8 cellular contexts compared by ENCODE assay signal in the genomic region with DNA sequence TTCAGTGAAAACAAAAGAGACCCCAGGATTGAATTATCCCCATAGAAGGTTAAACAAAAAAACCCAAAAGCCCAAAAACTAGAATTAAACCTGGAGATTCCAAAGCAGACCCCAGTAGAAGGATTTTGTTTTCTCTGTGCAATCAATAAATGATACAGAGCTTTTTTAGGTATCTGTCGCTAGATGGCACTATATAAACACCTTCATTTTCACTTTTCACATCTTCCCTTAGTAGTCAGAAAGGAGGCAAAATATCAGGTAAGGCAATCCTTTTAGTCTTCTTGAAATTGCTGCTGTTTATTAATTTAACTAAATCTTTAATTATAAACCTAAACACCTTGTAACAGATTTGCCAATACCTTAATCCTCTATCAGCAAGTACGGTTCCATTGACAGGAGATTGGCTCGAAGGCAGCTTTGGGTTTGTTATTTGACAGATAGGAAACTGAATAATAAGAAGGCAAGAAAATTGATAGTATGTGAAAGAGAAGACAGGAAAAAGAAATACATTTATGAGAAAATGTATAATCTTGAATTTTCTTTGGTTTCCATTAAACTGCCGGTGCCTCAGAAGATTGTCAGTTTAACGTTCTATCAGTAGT. TPM values are rescaled to one million over a fixed set of nuclear protein-coding genes. Genes with fewer than 3 reads are reported as not detected.
DNase-seq lines count a peak whose midpoint lies in the region; ATAC-seq and TF ChIP-seq lines count a peak whose summit lies in the region.

No MANE protein-coding gene starts in this region.

- no peaks in the 10 kb centered on the region for H3K4me1 ChIP-seq in CD4-positive, alpha-beta memory T cell (ENCODE audit: insufficient read depth, low read length)
- H3K4me1 ChIP-seq in esophagus squamous epithelium (no peaks in the 10 kb centered on the region), psoas muscle (no peaks in the 10 kb centered on the region)

- POLR2A ChIA-PET in CD4-positive, alpha-beta memory T cell (lab: Charles Lee; ENCODE audit: partially characterized antibody), result interaction anchor here (1.1 kb wide), 1 partner anchor 794 kb away, joined by 5 read pairs; the partner anchor contains the start of gene UBE3D

- TF ChIP-seq POLR2A in esophagus squamous epithelium (IDR thresholded peaks at IDR 0.05), result no peak

- CTCF ChIA-PET in CD4-positive, alpha-beta memory T cell (lab: Charles Lee; ENCODE audit: partially characterized antibody), result interaction anchor here (0.7 to 7.4 kb wide), 24 partner anchors 9 to 1243 kb away, joined by 3 to 98 read pairs (median 4); partner anchors contain the start of genes DOP1A, PRSS35 and UBE3D

- H3K27me3 ChIP-seq in CD4-positive, alpha-beta memory T cell (ENCODE audit: insufficient read depth, low read length), result no peaks in the 10 kb centered on the region
- H3K27me3 ChIP-seq in esophagus squamous epithelium (no peaks in the 10 kb centered on the region), psoas muscle (ENCODE audit: insufficient read depth in 3 of 3, low read length in 2 of 3) (no peaks in the 10 kb centered on the region)

- intact Hi-C loops in CD4-positive, alpha-beta memory T cell (cut with micrococcal nuclease), result loop anchor here (1.0 to 5.0 kb wide), 5 partner anchors 91 to 1244 kb away; partner anchors contain the start of gene TPBG
- intact Hi-C loops in esophagus squamous epithelium (cut with DNase I), result no loop called here
- intact Hi-C loops in psoas muscle (cut with DNase I), result loop anchor here (1.0 to 10.0 kb wide), 3 partner anchors 344 to 784 kb away; no protein-coding TSS in a partner anchor

- H3K4me3 ChIP-seq in CD4-positive, alpha-beta memory T cell (ENCODE audit: low read length in 2 of 2), result no peak overlapping the region
- H3K4me3 ChIP-seq in esophagus squamous epithelium (no peak overlapping the region), psoas muscle (no peak overlapping the region)

- H3K4me1 Mint-ChIP-seq in CD4-positive, alpha-beta memory T cell, result peaks cover 0 to 1% (median 0%) of the 10 kb centered on the region in 4 donors

- ATAC-seq in GM18868 (IDR thresholded peaks at IDR 0.05; ENCODE audit: unreplicated experiment) (peak; percentile 61), psoas muscle (peak in 1 of 4 donors; percentile 57)

- 65 to 69% methylated on average over 5 of the region's 5 CpGs for WGBS in esophagus squamous epithelium, 2 donors
- WGBS in psoas muscle, 3 donors, result 72 to 75% (median 73%) methylated on average over 5 of the region's 5 CpGs

- peak in 4 of 5 donors; percentile 37 to 52 (median 40) for DNase-seq in CD4-positive, alpha-beta memory T cell
- DNase-seq in HT1080 (ENCODE audit: low read depth) (peak; percentile 24), RPMI7951 (ENCODE audit: low read depth) (peak; percentile 43), esophagus squamous epithelium (lab: John Stamatoyannopoulos, UW) (no peak), psoas muscle (no peak)
- no peak for DNase-seq in stimulated activated CD4-positive, alpha-beta T cell treated with anti-CD3 and anti-CD28 coated beads, Interleukin-15, amount 100 ng/mL, for 24 hours
- no peak for DNase-seq in effector CD8-positive, alpha-beta T cell (lab: John Stamatoyannopoulos, UW)

- peaks cover 0 to 3% of the 10 kb centered on the region in 2 donors for H3K27me3 Mint-ChIP-seq in CD4-positive, alpha-beta memory T cell

- H3K36me3 ChIP-seq in CD4-positive, alpha-beta memory T cell (ENCODE audit: insufficient read depth, low read length), result no peaks in the 10 kb centered on the region
- H3K36me3 ChIP-seq in esophagus squamous epithelium, result no peaks in the 10 kb centered on the region
- no peaks in the 10 kb centered on the region for H3K36me3 ChIP-seq in psoas muscle (ENCODE audit: insufficient read depth in 1 of 2, low read depth in 1 of 2)

- no peaks in the 10 kb centered on the region for H3K36me3 Mint-ChIP-seq in CD4-positive, alpha-beta memory T cell

- no peak overlapping the region for H3K4me3 Mint-ChIP-seq in CD4-positive, alpha-beta memory T cell

- H3K27ac ChIP-seq in CD4-positive, alpha-beta memory T cell (ENCODE audit: low read depth, low read length), result no peak overlapping the region
- H3K27ac ChIP-seq in esophagus squamous epithelium, result peak overlapping the region in 1 of 4 donors; percentile 69
- no peak overlapping the region for H3K27ac ChIP-seq in psoas muscle

- H3K9me3 Mint-ChIP-seq in CD4-positive, alpha-beta memory T cell, result no peaks in the 10 kb centered on the region

- H3K27ac Mint-ChIP-seq in CD4-positive, alpha-beta memory T cell, result peak overlapping the region in 1 of 7 donors; percentile 37

- no peaks in the 10 kb centered on the region for H3K9me3 ChIP-seq in CD4-positive, alpha-beta memory T cell (ENCODE audit: control insufficient read depth in 1 of 2, low read length in 2 of 2)
- no peaks in the 10 kb centered on the region for H3K9me3 ChIP-seq in esophagus squamous epithelium
- H3K9me3 ChIP-seq in psoas muscle, result no peaks in the 10 kb centered on the region

- peak; percentile 27 to 75 (median 54) for TF ChIP-seq CTCF in esophagus squamous epithelium (IDR thresholded peaks at IDR 0.05)
- peak; percentile 65 for TF ChIP-seq CTCF in psoas muscle (IDR thresholded peaks at IDR 0.05)

RNA-seq across cellular contexts. Expression of gene IBTK, which starts 23.3 kb away (rescaled TPM):
- 10 to 100 TPM; 28.9 to 29.5 TPM for total RNA-seq in CD4-positive, alpha-beta memory T cell
- polyA plus RNA-seq in CD4-positive, alpha-beta memory T cell, result 10 to 100 TPM; 16.4 to 18.8 TPM
- 19.5 and 22.5 TPM in 2 replicates for total RNA-seq in HT1080 (2014; rRNA removed; shearing (Covaris generic))
- 18.0 and 23.3 TPM in 2 replicates for polyA plus RNA-seq in HT1080 (2015; cell fraction: cytosol; rRNA removed)
- polyA plus RNA-seq in HT1080 (2015; cell fraction: nucleus; rRNA removed), result 29.6 and 33.6 TPM in 2 replicates
- 35.3 and 41.5 TPM in 2 replicates for total RNA-seq in RPMI7951 (2014; rRNA removed; shearing (Covaris generic))
- total RNA-seq in esophagus squamous epithelium, result 10 to 100 TPM; 15.0 to 33.5 (median 27.0) TPM
- total RNA-seq in psoas muscle, result 10 to 100 TPM; 28.1 to 42.8 (median 31.8) TPM
- polyA plus RNA-seq in psoas muscle, result 10 to 100 TPM; 23.8 to 35.3 (median 29.3) TPM

Comparison
In these comparisons a context has a peak if more than half of its experiments do, and no peak if none do; other contexts are left out.
1. DNase-seq: peak in CD4-positive, alpha-beta memory T cell (4 of 5), HT1080 (single experiment) and RPMI7951 (single experiment); none in esophagus squamous epithelium (single experiment), psoas muscle (0 of 2), stimulated activated CD4-positive, alpha-beta T cell treated with anti-CD3 and anti-CD28 coated beads, Interleukin-15, amount 100 ng/mL, for 24 hours (single experiment) and effector CD8-positive, alpha-beta T cell (single experiment).